Comparison of ENCODE assay signal across 21 cellular contexts in genomic region chr11:69828276-69828970, GRCh38. TPM values are rescaled to one million over a fixed set of nuclear protein-coding genes. Genes with fewer than 3 reads are reported as not detected.
"Had no signal": no experiment of that assay in that cellular context is flagged by ENCODE, and none has a peak within 500 bp of the region (broad histone marks: within the 10 kb centered on the region; RNA-seq: fewer than 3 reads in every experiment).

No MANE protein-coding gene starts in this region.

- H3K27ac ChIP-seq: esophagus squamous epithelium, pancreas, tibial nerve had no signal

- ATAC-seq: left cardiac atrium; natural killer cell treated with Interleukin-12 subunit alpha and Interleukin-12 subunit beta and Interleukin-15 and Interleukin-18, amount 100 ng/mL, for 72 hours; pancreas; stimulated activated memory B cell treated with anti-CD40 and anti-IgM and Interleukin-4, amounts not matched to agents 10 μg/mL and 1 μg/mL and 100 μg/mL, for 72 hours had no signal

- H3K9me3 ChIP-seq: pancreas had no signal

- H3K27me3 ChIP-seq: pancreas had no signal

- H3K4me1 ChIP-seq: esophagus squamous epithelium, pancreas, tibial nerve had no signal

- H3K9me3 Mint-ChIP-seq: activated CD4-positive, alpha-beta T cell treated with anti-CD3 and anti-CD28 coated beads, Interleukin-2, amount 10 ng/mL, durations not matched to agents 24 days and 14 days; immature natural killer cell; natural killer cell treated with Interleukin-12 subunit alpha and Interleukin-12 subunit beta and Interleukin-15 and Interleukin-18, amount 100 ng/mL, for 72 hours; stimulated activated memory B cell treated with anti-CD40 and anti-IgM and Interleukin-4, amounts not matched to agents 10 μg/mL and 1 μg/mL and 100 μg/mL, for 72 hours; T-helper 1 cell treated with Interleukin-12 subunit alpha and Interleukin-12 subunit beta and Interleukin-4 antibody, amounts not matched to agents 30 μg/mL and 1 μg/mL, for 36 hours had no signal

- DNase-seq: activated CD4-positive, alpha-beta T cell treated with anti-CD3 and anti-CD28 coated beads, Interleukin-2, amount 10 ng/mL, durations not matched to agents 24 days and 14 days; activated CD8-positive, alpha-beta memory T cell treated with anti-CD3 and anti-CD28 coated beads for 24 hours; activated T-cell treated with anti-CD3 and anti-CD28 coated beads, Interleukin-2, amount 50 U/mL, for 1 hour; amygdala; cerebellar nuclear complex; esophagus squamous epithelium; foreskin fibroblast; glutamatergic neuron; immature natural killer cell; left cardiac atrium had no signal

- FAIRE-seq: pancreas had no signal

- H3K27ac Mint-ChIP-seq: activated CD4-positive, alpha-beta T cell treated with anti-CD3 and anti-CD28 coated beads, Interleukin-2, amount 10 ng/mL, durations not matched to agents 24 days and 14 days; activated naive CD8-positive, alpha-beta T cell; immature natural killer cell; natural killer cell treated with Interleukin-12 subunit alpha and Interleukin-12 subunit beta and Interleukin-15 and Interleukin-18, amount 100 ng/mL, for 72 hours; stimulated activated memory B cell treated with anti-CD40 and anti-IgM and Interleukin-4, amounts not matched to agents 10 μg/mL and 1 μg/mL and 100 μg/mL, for 72 hours; T-helper 1 cell treated with Interleukin-12 subunit alpha and Interleukin-12 subunit beta and Interleukin-4 antibody, amounts not matched to agents 30 μg/mL and 1 μg/mL, for 36 hours had no signal

- H3K36me3 Mint-ChIP-seq: activated naive CD8-positive, alpha-beta T cell; brain; immature natural killer cell; natural killer cell treated with Interleukin-12 subunit alpha and Interleukin-12 subunit beta and Interleukin-15 and Interleukin-18, amount 100 ng/mL, for 72 hours; stimulated activated memory B cell treated with anti-CD40 and anti-IgM and Interleukin-4, amounts not matched to agents 10 μg/mL and 1 μg/mL and 100 μg/mL, for 72 hours had no signal

- H3K4me2 ChIP-seq: smooth muscle cell had no signal

- H3K36me3 ChIP-seq: esophagus squamous epithelium, pancreas, tibial nerve had no signal

- H3K4me3 Mint-ChIP-seq: activated CD4-positive, alpha-beta T cell treated with anti-CD3 and anti-CD28 coated beads, Interleukin-2, amount 10 ng/mL, durations not matched to agents 24 days and 14 days; activated naive CD8-positive, alpha-beta T cell; immature natural killer cell; natural killer cell treated with Interleukin-12 subunit alpha and Interleukin-12 subunit beta and Interleukin-15 and Interleukin-18, amount 100 ng/mL, for 72 hours; stimulated activated memory B cell treated with anti-CD40 and anti-IgM and Interleukin-4, amounts not matched to agents 10 μg/mL and 1 μg/mL and 100 μg/mL, for 72 hours; T-helper 1 cell treated with Interleukin-12 subunit alpha and Interleukin-12 subunit beta and Interleukin-4 antibody, amounts not matched to agents 30 μg/mL and 1 μg/mL, for 36 hours had no signal

- H3K4me1 Mint-ChIP-seq: activated CD4-positive, alpha-beta T cell treated with anti-CD3 and anti-CD28 coated beads, Interleukin-2, amount 10 ng/mL, durations not matched to agents 24 days and 14 days; immature natural killer cell; stimulated activated memory B cell treated with anti-CD40 and anti-IgM and Interleukin-4, amounts not matched to agents 10 μg/mL and 1 μg/mL and 100 μg/mL, for 72 hours had no signal

- H3K4me3 ChIP-seq: esophagus squamous epithelium, pancreas, smooth muscle cell, tibial nerve had no signal

RNA-seq across cellular contexts. Expression of gene FGF3, which starts 9.2 kb away (rescaled TPM):
- total RNA-seq: activated CD4-positive, alpha-beta T cell treated with anti-CD3 and anti-CD28 coated beads, Interleukin-2, amount 10 ng/mL, durations not matched to agents 24 days and 14 days; dermis microvascular lymphatic vessel endothelial cell; esophagus squamous epithelium; left cardiac atrium; natural killer cell treated with Interleukin-12 subunit alpha and Interleukin-12 subunit beta and Interleukin-15 and Interleukin-18, amount 100 ng/mL, for 72 hours; pancreas; renal cortical epithelial cell; smooth muscle cell; subcutaneous adipose tissue; tibial nerve had no signal
- polyA plus RNA-seq: immature natural killer cell, pancreas, smooth muscle cell had no signal

RNA-seq across cellular contexts. Expression of gene FGF4, which starts 53.3 kb away (rescaled TPM):
- total RNA-seq: activated CD4-positive, alpha-beta T cell treated with anti-CD3 and anti-CD28 coated beads, Interleukin-2, amount 10 ng/mL, durations not matched to agents 24 days and 14 days; dermis microvascular lymphatic vessel endothelial cell; esophagus squamous epithelium; left cardiac atrium; natural killer cell treated with Interleukin-12 subunit alpha and Interleukin-12 subunit beta and Interleukin-15 and Interleukin-18, amount 100 ng/mL, for 72 hours; pancreas; renal cortical epithelial cell; smooth muscle cell; subcutaneous adipose tissue had no signal
- polyA plus RNA-seq: immature natural killer cell, pancreas, smooth muscle cell had no signal
